20 cellular contexts compared by ENCODE assay signal in the genomic region with DNA sequence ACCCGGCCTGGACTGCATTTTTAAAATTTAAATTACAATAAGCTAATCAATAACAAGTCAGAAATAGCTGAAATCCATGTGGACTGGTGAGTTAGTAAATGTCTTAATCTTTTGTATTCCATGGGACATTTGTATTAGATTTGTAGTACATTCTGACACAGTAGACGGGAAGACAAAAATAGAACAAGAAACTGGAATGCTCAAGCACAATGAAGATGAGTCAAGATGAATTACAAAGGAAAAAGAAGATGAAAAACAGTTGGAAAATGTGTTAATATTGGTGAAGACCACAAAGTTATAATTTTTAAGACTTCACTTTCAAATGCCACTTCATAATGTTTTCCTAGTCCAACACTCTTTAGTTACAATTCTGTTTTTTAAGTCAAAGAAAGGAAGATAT.
"Had no signal": no experiment of that assay in that cellular context is flagged by ENCODE, and none has a peak within 500 bp of the region (broad histone marks: within the 10 kb centered on the region; RNA-seq: fewer than 3 reads in every experiment).

No MANE protein-coding gene starts in this region.

- DNase-seq: effector memory CD8-positive, alpha-beta T cell; foreskin melanocyte; head of caudate nucleus; left colon; mucosa of descending colon; nucleus accumbens; ovary; sigmoid colon; small intestine; stimulated activated CD4-positive, alpha-beta T cell treated with anti-CD3 and anti-CD28 coated beads, Interleukin-12 subunit alpha, Interleukin-12 subunit beta, amount 100 ng/mL, for 4 hours; stimulated activated naive CD4-positive, alpha-beta T cell; stomach; substantia nigra; trophoblast cell had no signal

- H3K4me3 ChIP-seq: esophagus muscularis mucosa, hepatocyte, mucosa of descending colon, neural progenitor cell, ovary, right atrium auricular region, sigmoid colon, stomach had no signal

- H3K9me3 Mint-ChIP-seq: effector memory CD8-positive, alpha-beta T cell; natural killer cell treated with Interleukin-12 subunit alpha and Interleukin-12 subunit beta and Interleukin-15 and Interleukin-18, amount 100 ng/mL, for 72 hours; neural progenitor cell had no signal

- H3K4me1 Mint-ChIP-seq: neural progenitor cell had no signal

- H2AFZ ChIP-seq: hepatocyte, neural progenitor cell had no signal

- H3K4me2 ChIP-seq: hepatocyte, neural progenitor cell had no signal

- H3K27me3 Mint-ChIP-seq: effector memory CD8-positive, alpha-beta T cell; natural killer cell treated with Interleukin-12 subunit alpha and Interleukin-12 subunit beta and Interleukin-15 and Interleukin-18, amount 100 ng/mL, for 72 hours had no signal

- H3K27me3 ChIP-seq: esophagus muscularis mucosa, hepatocyte, neural progenitor cell, ovary, right atrium auricular region, sigmoid colon, stomach had no signal

- H3K79me2 ChIP-seq: hepatocyte had no signal

- H3K4me1 ChIP-seq: neural progenitor cell had no signal

- ATAC-seq: effector memory CD8-positive, alpha-beta T cell; left colon; mucosa of descending colon; natural killer cell treated with Interleukin-12 subunit alpha and Interleukin-12 subunit beta and Interleukin-15 and Interleukin-18, amount 100 ng/mL, for 72 hours had no signal

- H3K36me3 ChIP-seq: neural progenitor cell, ovary, right atrium auricular region, sigmoid colon had no signal

- H3K27ac Mint-ChIP-seq: effector memory CD8-positive, alpha-beta T cell; natural killer cell treated with Interleukin-12 subunit alpha and Interleukin-12 subunit beta and Interleukin-15 and Interleukin-18, amount 100 ng/mL, for 72 hours; neural progenitor cell had no signal

- H3K9ac ChIP-seq: neural progenitor cell had no signal

- H3K4me3 Mint-ChIP-seq: effector memory CD8-positive, alpha-beta T cell; natural killer cell treated with Interleukin-12 subunit alpha and Interleukin-12 subunit beta and Interleukin-15 and Interleukin-18, amount 100 ng/mL, for 72 hours; neural progenitor cell had no signal

- H3K27ac ChIP-seq: epithelial cell of prostate, hepatocyte, neural progenitor cell, ovary, right atrium auricular region, sigmoid colon, stomach had no signal

- H3K9me3 ChIP-seq: esophagus muscularis mucosa, mucosa of descending colon, ovary, right atrium auricular region, sigmoid colon, stomach had no signal
